In the genomic region with DNA sequence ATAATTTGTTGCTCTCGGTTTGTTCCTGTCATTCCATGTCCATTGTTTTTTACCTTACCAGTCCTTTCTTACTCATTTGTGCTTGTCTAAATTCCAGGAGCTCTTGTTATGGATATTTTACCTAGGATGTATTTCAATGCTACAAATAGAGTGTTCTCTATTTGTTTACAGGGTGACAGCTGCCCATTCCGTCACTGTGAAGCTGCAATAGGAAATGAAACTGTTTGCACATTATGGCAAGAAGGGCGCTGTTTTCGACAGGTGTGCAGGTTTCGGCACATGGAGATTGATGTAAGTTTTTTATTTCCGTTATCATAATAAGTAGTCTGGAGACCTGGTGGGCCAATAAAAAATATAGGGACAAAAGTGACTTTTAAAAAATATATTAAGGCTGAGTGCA, we compare ENCODE assay signal across 28 cellular contexts. TPM values are rescaled to one million over a fixed set of nuclear protein-coding genes. Genes with fewer than 3 reads are reported as not detected.
DNase-seq lines count a peak whose midpoint lies in the region; ATAC-seq, FAIRE-seq and TF ChIP-seq lines count a peak whose summit lies in the region.
"Had no signal": no experiment of that assay in that cellular context is flagged by ENCODE, and none has a peak within 500 bp of the region (broad histone marks: within the 10 kb centered on the region; RNA-seq: fewer than 3 reads in every experiment).

No MANE protein-coding gene starts in this region.

- no peak overlapping the region for H3K9ac ChIP-seq in SU-DHL-6 (ENCODE audit: low read length)
- H3K9ac ChIP-seq: BLaER1 treated with 17β-estradiol and CSF1 and Interleukin-3, amounts not matched to agents 10 nM and 100 nM; KMS-11 had no signal

- TF ChIP-seq EP300 in tibial nerve (IDR thresholded peaks at IDR 0.05) = no peak

- H3K36me3 ChIP-seq in SU-DHL-6 (ENCODE audit: low read length) (peaks cover 23% of the 10 kb centered on the region; the same call in 1 of the 2 replicates), tibial nerve (peaks cover 0 to 85% (median 46%) of the 10 kb centered on the region in 3 donors)

- no peaks in the 10 kb centered on the region for H3K27me3 ChIP-seq in SU-DHL-6 (ENCODE audit: low read length)
- H3K27me3 ChIP-seq in tibial nerve = no peaks in the 10 kb centered on the region
- H3K27me3 ChIP-seq: BLaER1 treated with 17β-estradiol and CSF1 and Interleukin-3, amounts not matched to agents 10 nM and 100 nM had no signal

- peaks cover 11% of the 10 kb centered on the region; the same call in 1 of the 2 replicates for H3F3A ChIP-seq in SU-DHL-6 (ENCODE audit: insufficient read depth)

- TF ChIP-seq CTCF in SU-DHL-6 (IDR thresholded peaks at IDR 0.05; ENCODE audit: insufficient read depth, low read length, poor library complexity, severe bottlenecking) = no peak
- TF ChIP-seq CTCF in tibial nerve (IDR thresholded peaks at IDR 0.05) = no peak

- H3K36me3 Mint-ChIP-seq in memory B cell = peaks cover 39% of the 10 kb centered on the region
- H3K36me3 Mint-ChIP-seq in activated CD4-positive, alpha-beta T cell treated with anti-CD3 and anti-CD28 coated beads, Interleukin-2, amount 10 ng/mL, durations not matched to agents 7 days and 5 days (ENCODE audit: low read depth) = peaks cover 50% of the 10 kb centered on the region

- no peak overlapping the region for H2AFZ ChIP-seq in SU-DHL-6 (ENCODE audit: low read depth, low read length, severe bottlenecking)

- CTCF ChIA-PET in activated CD4-positive, alpha-beta T cell treated with anti-CD3 and anti-CD28 coated beads, Interleukin-2, amount 10 ng/mL, durations not matched to agents 7 days and 5 days (lab: Charles Lee) = no interaction called here

- H3K27me3 Mint-ChIP-seq in memory B cell = no peaks in the 10 kb centered on the region
- H3K27me3 Mint-ChIP-seq in activated CD4-positive, alpha-beta T cell treated with anti-CD3 and anti-CD28 coated beads, Interleukin-2, amount 10 ng/mL, durations not matched to agents 7 days and 5 days = no peaks in the 10 kb centered on the region
- H3K27me3 Mint-ChIP-seq: CD4-positive, alpha-beta T cell had no signal

- peak overlapping the region; percentile 57 for H3K27ac ChIP-seq in SU-DHL-6 (ENCODE audit: low read depth, low read length)
- no peak overlapping the region for H3K27ac ChIP-seq in tibial nerve
- H3K27ac ChIP-seq: BLaER1 treated with 17β-estradiol and CSF1 and Interleukin-3, amounts not matched to agents 10 nM and 100 nM; KMS-11; RWPE1 had no signal

- H3K4me3 ChIP-seq in SU-DHL-6 (ENCODE audit: insufficient read depth, low read length, poor library complexity, severe bottlenecking) (no peak overlapping the region), tibial nerve (no peak overlapping the region)
- H3K4me3 ChIP-seq: BLaER1 treated with 17β-estradiol and CSF1 and Interleukin-3, amounts not matched to agents 10 nM and 100 nM had no signal

- no peak for DNase-seq in GM12891 (ENCODE audit: insufficient read length, low spot score)
- peak; percentile 67 for DNase-seq in NAMALWA (ENCODE audit: low spot score)
- DNase-seq in memory B cell (ENCODE audit: low spot score in 2 of 2) = peak in 1 of 2 donors; percentile 20
- no peak for DNase-seq in activated CD4-positive, alpha-beta T cell treated with anti-CD3 and anti-CD28 coated beads, Interleukin-2, amount 10 ng/mL, durations not matched to agents 7 days and 5 days
- DNase-seq in tibial nerve (ENCODE audit: low spot score in 2 of 2) = no peak
- no peak for DNase-seq in NCI-H2081 treated with DMSO at 0.1 percent for 48 hours (lab: John Stamatoyannopoulos, UW)
- DNase-seq: CD4-positive, alpha-beta T cell; COR-L47; DMS53; H7; NCI-H1092; NCI-H1417 treated with DMSO at 0.1 percent for 48 hours; NCI-H1694 treated with DMSO at 0.1 percent for 48 hours; NCI-H2081; NCI-H2171; NCI-H226; NCI-H510A treated with DMSO at 0.1 percent for 48 hours; SHP77 had no signal

- H3K4me2 ChIP-seq in SU-DHL-6 (ENCODE audit: low read depth, low read length, poor library complexity, severe bottlenecking) = peak overlapping the region; percentile 39
- H3K4me2 ChIP-seq: BLaER1 treated with 17β-estradiol and CSF1 and Interleukin-3, amounts not matched to agents 10 nM and 100 nM; KMS-11 had no signal

- peak overlapping the region; percentile 36 for H3K4me3 Mint-ChIP-seq in memory B cell
- H3K4me3 Mint-ChIP-seq in activated CD4-positive, alpha-beta T cell treated with anti-CD3 and anti-CD28 coated beads, Interleukin-2, amount 10 ng/mL, durations not matched to agents 7 days and 5 days = no peak overlapping the region
- H3K4me3 Mint-ChIP-seq: CD4-positive, alpha-beta T cell had no signal

- ATAC-seq in memory B cell (ENCODE audit: low read depth) (peak; percentile 96), HG02981 (IDR thresholded peaks at IDR 0.05; ENCODE audit: unreplicated experiment) (no peak)

- peaks cover 2% of the 10 kb centered on the region for H3K9me3 Mint-ChIP-seq in memory B cell
- no peaks in the 10 kb centered on the region for H3K9me3 Mint-ChIP-seq in activated CD4-positive, alpha-beta T cell treated with anti-CD3 and anti-CD28 coated beads, Interleukin-2, amount 10 ng/mL, durations not matched to agents 7 days and 5 days
- H3K9me3 Mint-ChIP-seq: CD4-positive, alpha-beta T cell had no signal

- peaks cover 8% of the 10 kb centered on the region; the same call in 1 of the 2 replicates for H4K20me1 ChIP-seq in SU-DHL-6 (ENCODE audit: low read depth, low read length)

- H3K9me2 ChIP-seq in SU-DHL-6 (replicated peaks; ENCODE audit: insufficient read depth, low read length) = no peaks in the 10 kb centered on the region

- 95 to 97% methylated on average over 6 of the region's 6 CpGs for WGBS in tibial nerve, 2 donors

- POLR2A ChIA-PET in activated CD4-positive, alpha-beta T cell treated with anti-CD3 and anti-CD28 coated beads, Interleukin-2, amount 10 ng/mL, durations not matched to agents 7 days and 5 days (lab: Charles Lee) = no interaction called here

- FAIRE-seq in GM12891 (lab: Jason Lieb, UNC) = no peak
- FAIRE-seq: A204.1 had no signal

- peaks cover 22% of the 10 kb centered on the region for H3K4me1 Mint-ChIP-seq in memory B cell
- peaks cover 6% of the 10 kb centered on the region for H3K4me1 Mint-ChIP-seq in activated CD4-positive, alpha-beta T cell treated with anti-CD3 and anti-CD28 coated beads, Interleukin-2, amount 10 ng/mL, durations not matched to agents 7 days and 5 days

- H3K9me3 ChIP-seq in SU-DHL-6 (ENCODE audit: insufficient read depth, low read length) = no peaks in the 10 kb centered on the region
- H3K9me3 ChIP-seq in tibial nerve = no peaks in the 10 kb centered on the region

- no peak for TF ChIP-seq POLR2A in GM12891 (IDR thresholded peaks at IDR 0.05; ENCODE audit: low read depth, low read length)
- TF ChIP-seq POLR2A in tibial nerve (IDR thresholded peaks at IDR 0.05) = no peak

- H3K27ac Mint-ChIP-seq in memory B cell = peak overlapping the region; percentile 93
- no peak overlapping the region for H3K27ac Mint-ChIP-seq in activated CD4-positive, alpha-beta T cell treated with anti-CD3 and anti-CD28 coated beads, Interleukin-2, amount 10 ng/mL, durations not matched to agents 7 days and 5 days
- H3K27ac Mint-ChIP-seq: CD4-positive, alpha-beta T cell had no signal

- H3K4me1 ChIP-seq in tibial nerve = peaks cover 0 to 5% (median 0%) of the 10 kb centered on the region in 4 donors
- H3K4me1 ChIP-seq: BLaER1 treated with 17β-estradiol and CSF1 and Interleukin-3, amounts not matched to agents 10 nM and 100 nM had no signal

- H3K79me2 ChIP-seq in SU-DHL-6 (ENCODE audit: insufficient read depth, low read length) = peaks cover 35% of the 10 kb centered on the region

TF ChIP-seq in GM12891, 5 proteins besides CTCF, POLR2A, EP300 and RAD21:
- TF ChIP-seq SPI1 (IDR thresholded peaks at IDR 0.05; ENCODE audit: low read depth, low read length) (peak; percentile 72), POLR2AphosphoS5 (IDR thresholded peaks at IDR 0.05; ENCODE audit: low read depth, low read length) (no peak), PAX5 (IDR thresholded peaks at IDR 0.05; ENCODE audit: insufficient read depth, low read length, severe bottlenecking) (no peak), POU2F2 (IDR thresholded peaks at IDR 0.05; ENCODE audit: low read depth, low read length) (no peak), TAF1 (IDR thresholded peaks at IDR 0.05; ENCODE audit: low read depth, low read length) (no peak)

RNA-seq across cellular contexts. Expression of a gene that starts 23.0 kb away (rescaled TPM):
- polyA plus RNA-seq in GM12891 (2012; ENCODE audit: low read depth, missing spikeins) = 1.7 TPM
- 10 to 100 TPM; 18.9 to 19.4 TPM for total RNA-seq in activated CD4-positive, alpha-beta T cell treated with anti-CD3 and anti-CD28 coated beads, Interleukin-2, amount 10 ng/mL, durations not matched to agents 7 days and 5 days
- 10 to 100 TPM; 21.4 to 31.4 (median 24.7) TPM for total RNA-seq in tibial nerve

RNA-seq across cellular contexts. Expression of a gene that starts 23.0 kb away (rescaled TPM):
- 53.7 TPM for polyA plus RNA-seq in GM12891 (2012; ENCODE audit: low read depth, missing spikeins)
- 10 to 100 TPM; 83.6 to 97.8 TPM for total RNA-seq in activated CD4-positive, alpha-beta T cell treated with anti-CD3 and anti-CD28 coated beads, Interleukin-2, amount 10 ng/mL, durations not matched to agents 7 days and 5 days
- 100 to 1,000 TPM in 2 of 4 donors, 10 to 100 TPM in 2; 82.5 to 113 (median 95.9) TPM for total RNA-seq in tibial nerve

RNA-seq across cellular contexts. Expression of a gene that starts 43.0 kb away (rescaled TPM):
- 361 TPM for polyA plus RNA-seq in GM12891 (2012; ENCODE audit: low read depth, missing spikeins)
- 100 to 1,000 TPM; 153 to 187 TPM for total RNA-seq in activated CD4-positive, alpha-beta T cell treated with anti-CD3 and anti-CD28 coated beads, Interleukin-2, amount 10 ng/mL, durations not matched to agents 7 days and 5 days
- total RNA-seq in tibial nerve = 10 to 100 TPM; 31.5 to 86.3 (median 41.8) TPM

RNA-seq across cellular contexts. Expression of a gene that starts 53.4 kb away (rescaled TPM):
- polyA plus RNA-seq in GM12891 (2012; ENCODE audit: low read depth, missing spikeins) = 4.3 TPM
- total RNA-seq in activated CD4-positive, alpha-beta T cell treated with anti-CD3 and anti-CD28 coated beads, Interleukin-2, amount 10 ng/mL, durations not matched to agents 7 days and 5 days = 10 to 100 TPM; 18.9 to 20.5 TPM
- total RNA-seq in tibial nerve = 1 to 10 TPM in 2 of 4 donors, under 1 TPM in 2; 0.39 to 1.5 (median 1.00) TPM
- total RNA-seq: Daoy, G401, H7, SK-MEL-5 had no signal
- polyA plus RNA-seq: AG04450 had no signal
